Comparison of ENCODE assay signal across 16 cellular contexts in the genomic region with DNA sequence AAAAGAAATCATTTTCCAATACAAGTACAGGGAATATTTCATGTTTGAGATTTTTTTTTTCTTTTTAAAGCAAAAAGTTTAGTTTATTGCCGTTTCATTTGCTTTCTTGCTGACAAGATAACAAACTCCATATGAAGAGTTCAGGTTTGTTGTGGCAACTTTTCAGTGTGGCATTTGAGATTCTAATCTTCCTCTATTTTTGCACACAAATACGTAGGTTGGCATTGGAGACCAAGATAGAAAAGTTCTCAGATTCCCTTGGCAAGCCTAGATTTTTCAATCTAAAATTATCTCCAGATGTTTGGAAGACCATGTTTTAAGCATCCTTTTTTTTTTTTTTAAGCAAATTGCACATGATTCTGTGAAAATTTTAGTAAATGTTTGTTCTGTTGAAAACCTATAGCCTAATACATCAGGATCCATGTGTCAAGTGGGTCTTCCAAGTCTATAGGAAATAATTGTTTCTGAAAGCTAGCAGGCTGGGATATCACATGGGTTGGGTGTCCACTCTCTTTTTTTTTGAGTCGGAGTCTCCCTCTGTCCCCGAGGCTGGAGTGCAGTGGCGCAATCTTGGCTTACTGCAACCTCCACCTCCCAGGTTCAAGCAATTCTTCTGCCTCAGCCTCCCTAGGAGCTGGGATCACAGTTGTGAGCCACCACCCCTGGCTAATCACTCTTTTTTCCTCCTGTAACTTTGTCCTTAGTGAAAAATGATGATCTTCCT. TPM values are rescaled to one million over a fixed set of nuclear protein-coding genes. Genes with fewer than 3 reads are reported as not detected.
DNase-seq lines count a peak whose midpoint lies in the region; ATAC-seq, FAIRE-seq and TF ChIP-seq lines count a peak whose summit lies in the region.
"Had no signal": no experiment of that assay in that cellular context is flagged by ENCODE, and none has a peak within 500 bp of the region (broad histone marks: within the 10 kb centered on the region; RNA-seq: fewer than 3 reads in every experiment).

No MANE protein-coding gene starts in this region.

- H3K79me2 ChIP-seq in GM23338 (replicated peaks; ENCODE audit: insufficient read depth), result peaks cover 57% of the 10 kb centered on the region

- no peaks in the 10 kb centered on the region for H3K9me3 ChIP-seq in thoracic aorta
- H3K9me3 ChIP-seq: A549, right atrium auricular region, uterus had no signal

- no peaks in the 10 kb centered on the region for H3K9me2 ChIP-seq in GM23338 (ENCODE audit: insufficient read depth)

- H3K4me2 ChIP-seq in GM23338, result no peak overlapping the region
- H3K4me2 ChIP-seq: A549 had no signal

- CTCF ChIA-PET in activated naive CD4-positive, alpha-beta T cell treated with anti-CD3 and anti-CD28 coated beads, Interleukin-2, amount 10 ng/mL, durations not matched to agents 7 days and 5 days (lab: Charles Lee), result interaction anchor here (0.6 kb wide), 1 partner anchor 92 kb away, joined by 3 read pairs; no protein-coding TSS in a partner anchor
- CTCF ChIA-PET in WTC11 (lab: Charles Lee), result interaction anchor here (0.7 kb wide), 1 partner anchor 612 kb away, joined by 3 read pairs; no protein-coding TSS in a partner anchor

- no peaks in the 10 kb centered on the region for H3K9me3 Mint-ChIP-seq in activated naive CD4-positive, alpha-beta T cell treated with anti-CD3 and anti-CD28 coated beads, Interleukin-2, amount 10 ng/mL, durations not matched to agents 7 days and 5 days
- H3K9me3 Mint-ChIP-seq in activated naive CD4-positive, alpha-beta T cell treated with anti-CD3 and anti-CD28 coated beads, Interleukin-2, amount 50 U/mL, for 72 hours, result no peaks in the 10 kb centered on the region
- no peaks in the 10 kb centered on the region for H3K9me3 Mint-ChIP-seq in WTC11
- peaks cover 3% of the 10 kb centered on the region; the same call in 2 of the 3 replicates for H3K9me3 Mint-ChIP-seq in GM23338
- H3K9me3 Mint-ChIP-seq: stimulated activated memory B cell treated with anti-CD40 and anti-IgM and Interleukin-4, amounts not matched to agents 10 μg/mL and 1 μg/mL and 100 μg/mL, for 72 hours had no signal

- no peak for DNase-seq in activated naive CD4-positive, alpha-beta T cell treated with anti-CD3 and anti-CD28 coated beads, Interleukin-2, amount 10 ng/mL, durations not matched to agents 7 days and 5 days
- no peak for DNase-seq in activated naive CD4-positive, alpha-beta T cell treated with anti-CD3 and anti-CD28 coated beads, Interleukin-2, amount 50 U/mL, for 72 hours (ENCODE audit: low spot score in 2 of 2)
- DNase-seq in WTC11 (ENCODE audit: low spot score) (no peak), thoracic aorta (ENCODE audit: low spot score) (no peak), ecto neural progenitor cell (ENCODE audit: low spot score) (no peak), GM23338 (ENCODE audit: low spot score) (no peak)
- DNase-seq: glutamatergic neuron; NCI-H1105; stimulated activated CD4-positive, alpha-beta T cell treated with anti-CD3 and anti-CD28 coated beads, Interleukin-2, amount 100 ng/mL, for 48 hours; uterus had no signal

- no peaks in the 10 kb centered on the region for H3K27me3 Mint-ChIP-seq in activated naive CD4-positive, alpha-beta T cell treated with anti-CD3 and anti-CD28 coated beads, Interleukin-2, amount 10 ng/mL, durations not matched to agents 7 days and 5 days
- H3K27me3 Mint-ChIP-seq in WTC11 (ENCODE audit: low read depth) (no peaks in the 10 kb centered on the region), GM23338 (ENCODE audit: insufficient read depth, low read depth, poor library complexity) (peaks cover 15% of the 10 kb centered on the region)
- H3K27me3 Mint-ChIP-seq: stimulated activated memory B cell treated with anti-CD40 and anti-IgM and Interleukin-4, amounts not matched to agents 10 μg/mL and 1 μg/mL and 100 μg/mL, for 72 hours had no signal

- H3K36me3 ChIP-seq in thoracic aorta (no peaks in the 10 kb centered on the region), GM23338 (ENCODE audit: insufficient read depth) (no peaks in the 10 kb centered on the region)
- H3K36me3 ChIP-seq: right atrium auricular region, uterus had no signal

- H3F3A ChIP-seq in GM23338 (replicated peaks; ENCODE audit: low read depth), result peaks cover 6% of the 10 kb centered on the region; the same call in 1 of the 2 replicates

- H3K4me1 Mint-ChIP-seq in activated naive CD4-positive, alpha-beta T cell treated with anti-CD3 and anti-CD28 coated beads, Interleukin-2, amount 10 ng/mL, durations not matched to agents 7 days and 5 days, result peaks cover 37% of the 10 kb centered on the region
- peaks cover 34% of the 10 kb centered on the region for H3K4me1 Mint-ChIP-seq in WTC11
- peaks cover 22% of the 10 kb centered on the region for H3K4me1 Mint-ChIP-seq in GM23338

- peak; percentile 27 for FAIRE-seq in islet of Langerhans (lab: Jason Lieb, UNC)
- FAIRE-seq: H1 had no signal

- H3K4me3 ChIP-seq in thoracic aorta, result no peak overlapping the region
- H3K4me3 ChIP-seq in GM23338, result no peak overlapping the region
- H3K4me3 ChIP-seq: A549, right atrium auricular region, uterus had no signal

- H3K27ac ChIP-seq in thoracic aorta (peak overlapping the region; percentile 38 to 87), GM23338 (ENCODE audit: low read depth) (no peak overlapping the region)
- H3K27ac ChIP-seq: A549 had no signal

- TF ChIP-seq CTCF in WTC11 (IDR thresholded peaks at IDR 0.05) (no peak), thoracic aorta (IDR thresholded peaks at IDR 0.05) (no peak), GM23338 (conservative IDR thresholded peaks at IDR 0.05; ENCODE audit: low read depth in 2 of 2) (no peak)

- ATAC-seq in activated naive CD4-positive, alpha-beta T cell treated with anti-CD3 and anti-CD28 coated beads, Interleukin-2, amount 50 U/mL, for 72 hours, result no peak
- ATAC-seq in WTC11 (no peak), thoracic aorta (ENCODE audit: insufficient number of reproducible peaks, low FRiP score, low read depth) (no peak), GM21717 (IDR thresholded peaks at IDR 0.05; ENCODE audit: unreplicated experiment) (no peak), GM23338 (no peak)
- ATAC-seq: A549; stimulated activated memory B cell treated with anti-CD40 and anti-IgM and Interleukin-4, amounts not matched to agents 10 μg/mL and 1 μg/mL and 100 μg/mL, for 72 hours had no signal

- H3K27ac Mint-ChIP-seq in activated naive CD4-positive, alpha-beta T cell treated with anti-CD3 and anti-CD28 coated beads, Interleukin-2, amount 10 ng/mL, durations not matched to agents 7 days and 5 days, result peak overlapping the region; percentile 75
- H3K27ac Mint-ChIP-seq in activated naive CD4-positive, alpha-beta T cell treated with anti-CD3 and anti-CD28 coated beads, Interleukin-2, amount 50 U/mL, for 72 hours, result no peak overlapping the region
- peak overlapping the region; percentile 92 for H3K27ac Mint-ChIP-seq in WTC11
- H3K27ac Mint-ChIP-seq in GM23338, result no peak overlapping the region
- H3K27ac Mint-ChIP-seq: stimulated activated memory B cell treated with anti-CD40 and anti-IgM and Interleukin-4, amounts not matched to agents 10 μg/mL and 1 μg/mL and 100 μg/mL, for 72 hours had no signal

- H3K27me3 ChIP-seq in thoracic aorta (replicated peaks; ENCODE audit: insufficient read depth) (no peaks in the 10 kb centered on the region), GM23338 (ENCODE audit: insufficient read depth) (no peaks in the 10 kb centered on the region)
- H3K27me3 ChIP-seq: right atrium auricular region, uterus had no signal

- H3K4me3 Mint-ChIP-seq in activated naive CD4-positive, alpha-beta T cell treated with anti-CD3 and anti-CD28 coated beads, Interleukin-2, amount 10 ng/mL, durations not matched to agents 7 days and 5 days, result peak overlapping the region; percentile 31
- H3K4me3 Mint-ChIP-seq in WTC11 (no peak overlapping the region), GM23338 (no peak overlapping the region)
- H3K4me3 Mint-ChIP-seq: stimulated activated memory B cell treated with anti-CD40 and anti-IgM and Interleukin-4, amounts not matched to agents 10 μg/mL and 1 μg/mL and 100 μg/mL, for 72 hours had no signal

- POLR2A ChIA-PET in WTC11 (lab: Charles Lee), result interaction anchor here (0.6 to 0.7 kb wide), 2 partner anchors 23 to 74 kb away, joined by 3 to 5 read pairs; no protein-coding TSS in a partner anchor

- H4K20me1 ChIP-seq in GM23338 (replicated peaks; ENCODE audit: insufficient read depth), result peaks cover 28% of the 10 kb centered on the region; the same call in 1 of the 2 replicates

- H3K4me1 ChIP-seq in thoracic aorta (ENCODE audit: control insufficient read depth in 1 of 2, low read depth in 2 of 2) (peaks cover 31 to 50% of the 10 kb centered on the region in 2 donors), GM23338 (ENCODE audit: insufficient read depth) (peaks cover 14% of the 10 kb centered on the region)

- H3K36me3 Mint-ChIP-seq in activated naive CD4-positive, alpha-beta T cell treated with anti-CD3 and anti-CD28 coated beads, Interleukin-2, amount 10 ng/mL, durations not matched to agents 7 days and 5 days, result peaks cover 15% of the 10 kb centered on the region
- peaks cover 0 to 6% of the 10 kb centered on the region in 2 donors for H3K36me3 Mint-ChIP-seq in activated naive CD4-positive, alpha-beta T cell treated with anti-CD3 and anti-CD28 coated beads, Interleukin-2, amount 50 U/mL, for 72 hours
- H3K36me3 Mint-ChIP-seq in WTC11 (no peaks in the 10 kb centered on the region), GM23338 (ENCODE audit: low read depth) (no peaks in the 10 kb centered on the region; the same call in 2 of the 3 replicates)

- no peak overlapping the region for H2AFZ ChIP-seq in GM23338

TF ChIP-seq in WTC11, 78 proteins besides CTCF, POLR2A, EP300 and RAD21 (continues in another document):
- TF ChIP-seq KAT7 (CRISPR knock-in tag; IDR thresholded peaks at IDR 0.05; ENCODE audit: borderline replicate concordance) (no peak), TEAD1 (CRISPR knock-in tag; IDR thresholded peaks at IDR 0.05) (no peak), ELF4 (CRISPR knock-in tag; IDR thresholded peaks at IDR 0.05; ENCODE audit: low read depth) (no peak)

TF ChIP-seq in GM23338, 12 proteins besides CTCF, POLR2A, EP300 and RAD21 (continues in another document):
- no peak for TF ChIP-seq CREB1 (CRISPR knock-in tag; IDR thresholded peaks at IDR 0.05; ENCODE audit: low read depth)

RNA-seq across cellular contexts. Expression of a gene that starts 2.6 kb away (rescaled TPM):
- total RNA-seq in activated naive CD4-positive, alpha-beta T cell treated with anti-CD3 and anti-CD28 coated beads, Interleukin-2, amount 50 U/mL, for 72 hours, result 10 to 100 TPM; 11.7 to 15.0 TPM
- total RNA-seq in WTC11 (2021) (16.7 to 20.8 TPM (median 19.8 TPM) in 3 replicates), thoracic aorta (10 to 100 TPM; 31.4 to 37.5 TPM)
- 16.0 and 19.4 TPM in 2 replicates for total RNA-seq in GM23338 (2014; rRNA removed; shearing (Covaris generic))
- polyA plus RNA-seq in GM23338 (2016; fragmentation: Nextera tagmentation; extraction: Ambion mirVana), result 20.0 and 23.5 TPM in 2 replicates

Comparison
In these comparisons a context has a peak if more than half of its experiments do, and no peak if none do; other contexts are left out.
1. H3K27ac Mint-ChIP-seq: peak in activated naive CD4-positive, alpha-beta T cell treated with anti-CD3 and anti-CD28 coated beads, Interleukin-2, amount 10 ng/mL, durations not matched to agents 7 days and 5 days (single experiment) and WTC11 (single experiment); none in activated naive CD4-positive, alpha-beta T cell treated with anti-CD3 and anti-CD28 coated beads, Interleukin-2, amount 50 U/mL, for 72 hours (0 of 2) and GM23338 (single experiment).